In genomic region chr3:150359381-150359780, GRCh38 we compare ENCODE assay signal across 28 cellular contexts. TPM values are rescaled to one million over a fixed set of nuclear protein-coding genes. Genes with fewer than 3 reads are reported as not detected.
DNase-seq lines count a peak whose midpoint lies in the region; ATAC-seq and TF ChIP-seq lines count a peak whose summit lies in the region.
"Had no signal": no experiment of that assay in that cellular context is flagged by ENCODE, and none has a peak within 500 bp of the region (broad histone marks: within the 10 kb centered on the region; RNA-seq: fewer than 3 reads in every experiment).

No MANE protein-coding gene starts in this region.

- in situ Hi-C loops in GM13976 (cut with MboI; ENCODE audit: low sequenced_read_pairs, unreplicated experiment), result no loop called here
- in situ Hi-C loops in Panc1 (cut with HindIII; ENCODE audit: low pct_unique_long_range_greater_than_20kb, low sequenced_read_pairs), result no loop called here

- H3K79me1 ChIP-seq in mesendoderm (ENCODE audit: low read length), result no peaks in the 10 kb centered on the region

- no peaks in the 10 kb centered on the region for H3K36me3 ChIP-seq in Panc1 (ENCODE audit: control insufficient read depth, insufficient read depth, low read length)
- H3K36me3 ChIP-seq in mesendoderm (ENCODE audit: control insufficient read depth, insufficient read depth, low read length), result no peaks in the 10 kb centered on the region
- no peaks in the 10 kb centered on the region for H3K36me3 ChIP-seq in right lobe of liver
- H3K36me3 ChIP-seq: adrenal gland, HAP-1, heart left ventricle, ovary, SJSA1, spleen had no signal

- H4K8ac ChIP-seq in mesendoderm (ENCODE audit: low read depth, low read length), result no peak overlapping the region

- H3K9me3 ChIP-seq in Panc1 (ENCODE audit: control insufficient read depth, insufficient read depth, low read depth, low read length) (no peaks in the 10 kb centered on the region), right lobe of liver (no peaks in the 10 kb centered on the region)
- H3K9me3 ChIP-seq: adrenal gland, HAP-1, heart left ventricle, ovary, SJSA1, spleen had no signal

- ATAC-seq in Panc1 (peak; percentile 48), right lobe of liver (no peak)
- ATAC-seq: activated T-cell treated with anti-CD3 and anti-CD28 coated beads, Interleukin-2, amount 50 U/mL, for 4 hours; GM12878; heart left ventricle; left ventricle myocardium superior; natural killer cell treated with Interleukin-12 subunit alpha and Interleukin-12 subunit beta and Interleukin-15 and Interleukin-18, amount 100 ng/mL, for 72 hours; stimulated activated memory B cell treated with anti-CD40 and anti-IgM and Interleukin-4, amounts not matched to agents 10 μg/mL and 1 μg/mL and 100 μg/mL, for 72 hours had no signal

- no peak overlapping the region for H3K23ac ChIP-seq in mesendoderm (ENCODE audit: low read length)

- no CpG with 5 or more reads among the region's 2 CpGs for whole genome bisulfite sequencing in mesendoderm (ENCODE audit: extremely low coverage, insufficient coverage, low lambda C conversion rate)
- WGBS in right lobe of liver (ENCODE audit: insufficient coverage, low coverage, low lambda C conversion rate, missing lambda C conversion rate), result 91% methylated on average over 2 of the region's 2 CpGs

- no peak overlapping the region for H3K4me2 ChIP-seq in mesendoderm (ENCODE audit: low read length)

- H3K4me3 ChIP-seq in Panc1 (ENCODE audit: low read depth in 2 of 2, low read length in 2 of 2) (no peak overlapping the region), cardiac fibroblast (replicated peaks in 1 of 2; ENCODE audit: low read depth in 2 of 2, low read length in 2 of 2) (no peak overlapping the region), mesendoderm (ENCODE audit: low read length) (no peak overlapping the region), right lobe of liver (no peak overlapping the region)
- H3K4me3 ChIP-seq: adrenal gland, GM12878, HAP-1, heart left ventricle, ovary, SJSA1, spleen had no signal

- no peak overlapping the region for H2BK5ac ChIP-seq in mesendoderm (ENCODE audit: low read length)

- H3K4me1 ChIP-seq in Panc1 (ENCODE audit: control insufficient read depth, insufficient read depth, low read length), result peaks cover 13% of the 10 kb centered on the region
- no peaks in the 10 kb centered on the region for H3K4me1 ChIP-seq in mesendoderm (ENCODE audit: control insufficient read depth, low read depth, low read length)
- H3K4me1 ChIP-seq in right lobe of liver, result peaks cover 0 to 13% (median 5%) of the 10 kb centered on the region in 4 donors
- H3K4me1 ChIP-seq: adrenal gland, HAP-1, spleen had no signal

- no peak overlapping the region for H2BK15ac ChIP-seq in mesendoderm (replicated peaks; ENCODE audit: low read depth)

- H3K4ac ChIP-seq in mesendoderm (ENCODE audit: low read depth, low read length), result no peak overlapping the region

- POLR2A ChIA-PET in Panc1 (lab: Charles Lee), result no interaction called here

- no peak overlapping the region for H3K9ac ChIP-seq in mesendoderm (ENCODE audit: low read length)

- CTCF ChIA-PET in Panc1 (lab: Charles Lee), result no interaction called here

- peak; percentile 1 for TF ChIP-seq CTCF in GM13976 (IDR thresholded peaks at IDR 0.05; ENCODE audit: borderline replicate concordance, control extremely low read depth, extremely low read depth, insufficient read depth, missing control alignments)
- no peak for TF ChIP-seq CTCF in Panc1 (IDR thresholded peaks at IDR 0.05)
- no peak for TF ChIP-seq CTCF in cardiac fibroblast (IDR thresholded peaks at IDR 0.05; ENCODE audit: low read depth, low read length)
- TF ChIP-seq CTCF in right lobe of liver (IDR thresholded peaks at IDR 0.05), result no peak

- peak overlapping the region; percentile 67 for H3K27ac ChIP-seq in Panc1 (ENCODE audit: low read length)
- H3K27ac ChIP-seq in mesendoderm (ENCODE audit: low read depth, low read length), result no peak overlapping the region
- H3K27ac ChIP-seq in right lobe of liver, result no peak overlapping the region
- H3K27ac ChIP-seq: adrenal gland, C4-2B, heart left ventricle, ovary, SJSA1, spleen had no signal

- intact Hi-C loops in Panc1 (cut with micrococcal nuclease; ENCODE audit: unreplicated experiment), result no loop called here
- intact Hi-C loops in right lobe of liver (cut with DNase I), result no loop called here

- no peak overlapping the region for H4K5ac ChIP-seq in mesendoderm (ENCODE audit: low read length)

- no peaks in the 10 kb centered on the region for H3K79me2 ChIP-seq in mesendoderm (ENCODE audit: control insufficient read depth, insufficient read depth, low read length)

- no peak overlapping the region for H2AK5ac ChIP-seq in mesendoderm (ENCODE audit: low read length)

- no peak for DNase-seq in GM13976 (ENCODE audit: low spot score)
- DNase-seq in Panc1 (ENCODE audit: low read depth, low spot score), result no peak
- peak; percentile 18 to 49 for DNase-seq in cardiac fibroblast (ENCODE audit: low read depth in 2 of 2)
- DNase-seq in mesendoderm, result peak; percentile 86
- DNase-seq in NCI-H526 (lab: John Stamatoyannopoulos, UW), result no peak
- no peak for DNase-seq in MV-4-11 (lab: John Stamatoyannopoulos, UW)
- no peak for DNase-seq in right lobe of liver
- DNase-seq in hippocampal formation (lab: John Stamatoyannopoulos, UW), result no peak
- DNase-seq: activated CD4-positive, alpha-beta T cell treated with anti-CD3 and anti-CD28 coated beads for 48 hours; activated naive CD4-positive, alpha-beta T cell; activated T-cell treated with anti-CD3 and anti-CD28 coated beads, Interleukin-2, amount 50 U/mL, for 4 hours; adrenal gland; DMS79 treated with DMSO at 0.1 percent for 48 hours; heart left ventricle; left ventricle myocardium superior; NCI-H1417; NCI-H510A; NK-92 treated with Interleukin-12 subunit alpha and Interleukin-12 subunit beta, amount 100 ng/mL, for 24 hours; ovary; retina; spleen; stimulated activated CD4-positive, alpha-beta T cell treated with anti-CD3 and anti-CD28 coated beads, Interleukin-2, amount 100 ng/mL, for 48 hours had no signal

- BruUV-seq in Panc1 (replicated peaks; lab: Mats Ljungman, UMichigan), result no TSS peak

- no peak overlapping the region for H2BK120ac ChIP-seq in mesendoderm (ENCODE audit: low read depth, low read length)

- TF ChIP-seq POLR2A in right lobe of liver (IDR thresholded peaks at IDR 0.05), result no peak

- H3K27me3 ChIP-seq in Panc1 (ENCODE audit: control insufficient read depth, insufficient read depth, low read length), result no peaks in the 10 kb centered on the region
- no peaks in the 10 kb centered on the region for H3K27me3 ChIP-seq in mesendoderm (ENCODE audit: insufficient read depth, low read length, poor library complexity)
- no peaks in the 10 kb centered on the region for H3K27me3 ChIP-seq in right lobe of liver
- H3K27me3 ChIP-seq: adrenal gland, heart left ventricle, ovary, SJSA1, spleen had no signal

- no peak overlapping the region for H3K18ac ChIP-seq in mesendoderm (ENCODE audit: low read length)

- H3K56ac ChIP-seq in mesendoderm (ENCODE audit: low read length), result no peak overlapping the region

RNA-seq across cellular contexts. Expression of gene TSC22D2, which starts 48.7 kb away (rescaled TPM):
- 43.1 TPM for total RNA-seq in Panc1 (2021; ENCODE audit: unreplicated experiment)
- 16.4 TPM for polyA plus RNA-seq in Panc1 (2012; ENCODE audit: insufficient read length)
- 17.9 TPM for polyA plus RNA-seq in mesendoderm (2013, experiment 1 of 2)
- 18.6 TPM for polyA plus RNA-seq in mesendoderm (2013, experiment 2 of 2)
- total RNA-seq in right lobe of liver, result 10 to 100 TPM; 10.3 to 30.4 (median 13.2) TPM

Comparison
In these comparisons a context has a peak if more than half of its experiments do, and no peak if none do; other contexts are left out.
1. DNase-seq: peak in cardiac fibroblast (2 of 2) and mesendoderm (single experiment); none in GM13976 (single experiment), Panc1 (single experiment), NCI-H526 (0 of 2), MV-4-11 (single experiment), right lobe of liver (0 of 3) and hippocampal formation (0 of 2).